Comparison of ENCODE assay signal across 1 cellular context in genomic region chr3:185939721-185940120, GRCh38.
TF ChIP-seq lines count a peak whose summit lies in the region.

No MANE protein-coding gene starts in this region.

TF ChIP-seq in IMR-90, 13 proteins besides CTCF, POLR2A, EP300 and RAD21:
- TF ChIP-seq MAFK (IDR thresholded peaks at IDR 0.05; ENCODE audit: low read depth, low read length) (no peak), CEBPB (IDR thresholded peaks at IDR 0.05; ENCODE audit: low read depth, low read length) (peak; percentile 71), RCOR1 (IDR thresholded peaks at IDR 0.05; ENCODE audit: insufficient replicate concordance, low read length) (no peak)
